Comparison of ENCODE assay signal across 1 cellular context in the genomic region with DNA sequence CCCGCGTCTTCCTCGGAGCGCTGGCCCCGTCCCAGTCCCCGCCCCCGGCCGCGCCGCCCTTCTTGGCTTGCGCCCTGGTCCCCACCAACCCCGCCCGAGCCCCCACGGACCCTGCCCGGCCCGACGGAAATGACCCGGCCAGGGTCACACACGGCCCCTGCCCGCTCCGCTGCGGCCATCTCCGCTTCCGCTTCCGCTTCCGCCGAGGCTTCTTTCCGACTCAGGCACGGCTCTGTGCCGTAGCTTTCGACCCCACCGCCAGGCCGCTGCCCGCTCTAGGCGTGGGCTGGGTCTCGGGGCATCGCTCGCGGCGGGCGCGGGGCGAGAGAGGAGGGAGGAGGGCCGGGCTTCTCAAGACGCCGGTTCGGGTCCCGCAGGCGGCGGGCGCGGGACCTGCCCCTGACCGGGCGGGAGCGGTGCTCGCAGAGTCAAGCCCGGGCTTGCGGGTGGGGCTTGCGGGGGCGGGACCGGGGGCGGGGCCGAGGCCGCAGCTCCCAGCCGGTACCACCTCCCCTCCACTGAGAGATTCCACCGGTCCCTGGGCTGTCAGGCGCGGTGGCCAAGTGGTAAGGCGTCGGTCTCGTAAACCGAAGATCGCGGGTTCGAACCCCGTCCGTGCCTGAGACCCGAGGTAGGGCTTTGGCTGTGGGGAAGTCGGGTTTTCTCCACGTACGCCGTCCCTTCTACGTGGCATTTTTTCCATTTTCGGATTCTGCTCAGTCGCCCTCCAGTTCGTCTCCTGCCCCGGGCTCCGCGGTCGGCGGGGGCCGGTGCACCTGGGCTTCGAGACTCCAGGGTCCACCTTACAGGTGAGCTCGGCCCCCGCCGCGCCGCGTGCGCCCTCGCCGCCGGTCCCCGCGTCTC.
TF ChIP-seq lines count a peak whose summit lies in the region.

No MANE protein-coding gene starts in this region.

TF ChIP-seq in HepG2, 621 proteins besides CTCF, POLR2A, EP300 and RAD21 (continued from another document and continues in another):
- TF ChIP-seq, protein P1, sequence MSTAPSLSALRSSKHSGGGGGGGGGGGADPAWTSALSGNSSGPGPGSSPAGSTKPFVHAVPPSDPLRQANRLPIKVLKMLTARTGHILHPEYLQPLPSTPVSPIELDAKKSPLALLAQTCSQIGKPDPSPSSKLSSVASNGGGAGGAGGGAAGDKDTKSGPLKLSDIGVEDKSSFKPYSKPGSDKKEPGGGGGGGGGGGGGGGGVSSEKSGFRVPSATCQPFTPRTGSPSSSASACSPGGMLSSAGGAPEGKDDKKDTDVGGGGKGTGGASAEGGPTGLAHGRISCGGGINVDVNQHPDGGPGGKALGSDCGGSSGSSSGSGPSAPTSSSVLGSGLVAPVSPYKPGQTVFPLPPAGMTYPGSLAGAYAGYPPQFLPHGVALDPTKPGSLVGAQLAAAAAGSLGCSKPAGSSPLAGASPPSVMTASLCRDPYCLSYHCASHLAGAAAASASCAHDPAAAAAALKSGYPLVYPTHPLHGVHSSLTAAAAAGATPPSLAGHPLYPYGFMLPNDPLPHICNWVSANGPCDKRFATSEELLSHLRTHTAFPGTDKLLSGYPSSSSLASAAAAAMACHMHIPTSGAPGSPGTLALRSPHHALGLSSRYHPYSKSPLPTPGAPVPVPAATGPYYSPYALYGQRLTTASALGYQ (CRISPR knock-in tag; IDR thresholded peaks at IDR 0.05): peak; percentile 63; the same call in 1 of the 2 replicates
- peak; percentile 63; the same call in 1 of the 2 replicates for TF ChIP-seq NAIF1 (CRISPR knock-in tag; IDR thresholded peaks at IDR 0.05; ENCODE audit: borderline replicate concordance)
- TF ChIP-seq CREM (IDR thresholded peaks at IDR 0.05): peak; percentile 45; the same call in 1 of the 2 replicates
- TF ChIP-seq CREM (CRISPR knock-in tag; IDR thresholded peaks at IDR 0.05): no peak
- no peak for TF ChIP-seq ATRX (CRISPR knock-in tag; IDR thresholded peaks at IDR 0.05; ENCODE audit: borderline replicate concordance)
- peak; percentile 66; the same call in 1 of the 2 replicates for TF ChIP-seq LBX2 (CRISPR knock-in tag; IDR thresholded peaks at IDR 0.05; ENCODE audit: borderline replicate concordance)
- TF ChIP-seq HMGXB4 (CRISPR knock-in tag; IDR thresholded peaks at IDR 0.05; ENCODE audit: borderline replicate concordance in 1 of 2, low read depth in 1 of 2): peak; percentile 99
- TF ChIP-seq NFAT5 (CRISPR knock-in tag; IDR thresholded peaks at IDR 0.05): no peak; the same call in 1 of the 2 replicates
- peak; percentile 79 for TF ChIP-seq ZNF639 (CRISPR knock-in tag; conservative IDR thresholded peaks at IDR 0.05)
- peak; percentile 24 for TF ChIP-seq RELA (CRISPR knock-in tag; IDR thresholded peaks at IDR 0.05)
- TF ChIP-seq SIN3B (IDR thresholded peaks at IDR 0.05; ENCODE audit: low read length): 0 out of 2 replicates have a peak, but pooled peaks have one; percentile 17
- peak; percentile 84 for TF ChIP-seq ZNF350 (CRISPR knock-in tag; IDR thresholded peaks at IDR 0.05; ENCODE audit: borderline replicate concordance, low read depth)
- peak; percentile 52; the same call in 1 of the 2 replicates for TF ChIP-seq ZNF225 (CRISPR knock-in tag; IDR thresholded peaks at IDR 0.05)
- TF ChIP-seq NCOA5 (CRISPR knock-in tag; IDR thresholded peaks at IDR 0.05): no peak
- peak; percentile 75 for TF ChIP-seq THAP11 (CRISPR knock-in tag; IDR thresholded peaks at IDR 0.05)
- no peak; the same call in 1 of the 2 replicates for TF ChIP-seq ZNF263 (CRISPR knock-in tag; IDR thresholded peaks at IDR 0.05)
- TF ChIP-seq MZF1 (CRISPR knock-in tag; IDR thresholded peaks at IDR 0.05; ENCODE audit: borderline replicate concordance): no peak
- no peak for TF ChIP-seq SMARCE1 (IDR thresholded peaks at IDR 0.05; ENCODE audit: borderline replicate concordance)
- no peak for TF ChIP-seq ZNF775 (CRISPR knock-in tag; IDR thresholded peaks at IDR 0.05; ENCODE audit: borderline replicate concordance)
- TF ChIP-seq SMAD3 (CRISPR knock-in tag; IDR thresholded peaks at IDR 0.05): 0 out of 2 replicates have a peak, but pooled peaks have one; percentile 18
- TF ChIP-seq MTF2 (CRISPR knock-in tag; IDR thresholded peaks at IDR 0.05; ENCODE audit: borderline replicate concordance): peak; percentile 90; the same call in 1 of the 2 replicates
- peak; percentile 50; the same call in 1 of the 2 replicates for TF ChIP-seq ISL2 (CRISPR knock-in tag; IDR thresholded peaks at IDR 0.05)
- peak; percentile 97 for TF ChIP-seq RBFOX2 (IDR thresholded peaks at IDR 0.05; ENCODE audit: low read depth, low read length)
- TF ChIP-seq ZZZ3 (CRISPR knock-in tag; IDR thresholded peaks at IDR 0.05; ENCODE audit: borderline replicate concordance): 0 out of 2 replicates have a peak, but pooled peaks have one; percentile 38
- TF ChIP-seq GABPA (IDR thresholded peaks at IDR 0.05; ENCODE audit: low read depth, low read length): peak; percentile 96
- peak; percentile 90 for TF ChIP-seq GABPA (CRISPR knock-in tag; IDR thresholded peaks at IDR 0.05; ENCODE audit: low read depth)
- TF ChIP-seq HDAC1 (CRISPR knock-in tag; IDR thresholded peaks at IDR 0.05): peak; percentile 81
- peak in 1 of 2 experiments; percentile 9; a peak in 1 of 4 replicates for TF ChIP-seq REST (IDR thresholded peaks at IDR 0.05; ENCODE audit: borderline replicate concordance in 1 of 2, low read depth in 1 of 2, low read length in 2 of 2)
- 0 out of 2 replicates have a peak, but pooled peaks have one; percentile 18 for TF ChIP-seq MXD4 (CRISPR knock-in tag; IDR thresholded peaks at IDR 0.05)
- peak; percentile 89 for TF ChIP-seq ASH2L (IDR thresholded peaks at IDR 0.05; ENCODE audit: insufficient read length, low read depth, low read length)
- peak; percentile 70; the same call in 1 of the 2 replicates for TF ChIP-seq ELF4 (CRISPR knock-in tag; IDR thresholded peaks at IDR 0.05; ENCODE audit: borderline replicate concordance)
- no peak for TF ChIP-seq CC2D1A (CRISPR knock-in tag; IDR thresholded peaks at IDR 0.05)
- TF ChIP-seq, protein P2, sequence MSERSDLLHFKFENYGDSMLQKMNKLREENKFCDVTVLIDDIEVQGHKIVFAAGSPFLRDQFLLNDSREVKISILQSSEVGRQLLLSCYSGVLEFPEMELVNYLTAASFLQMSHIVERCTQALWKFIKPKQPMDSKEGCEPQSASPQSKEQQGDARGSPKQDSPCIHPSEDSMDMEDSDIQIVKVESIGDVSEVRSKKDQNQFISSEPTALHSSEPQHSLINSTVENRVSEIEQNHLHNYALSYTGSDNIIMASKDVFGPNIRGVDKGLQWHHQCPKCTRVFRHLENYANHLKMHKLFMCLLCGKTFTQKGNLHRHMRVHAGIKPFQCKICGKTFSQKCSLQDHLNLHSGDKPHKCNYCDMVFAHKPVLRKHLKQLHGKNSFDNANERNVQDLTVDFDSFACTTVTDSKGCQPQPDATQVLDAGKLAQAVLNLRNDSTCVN (CRISPR knock-in tag; IDR thresholded peaks at IDR 0.05; ENCODE audit: borderline replicate concordance): peak; percentile 69
- TF ChIP-seq MTA3 (CRISPR knock-in tag; IDR thresholded peaks at IDR 0.05): no peak
- TF ChIP-seq, protein P3, sequence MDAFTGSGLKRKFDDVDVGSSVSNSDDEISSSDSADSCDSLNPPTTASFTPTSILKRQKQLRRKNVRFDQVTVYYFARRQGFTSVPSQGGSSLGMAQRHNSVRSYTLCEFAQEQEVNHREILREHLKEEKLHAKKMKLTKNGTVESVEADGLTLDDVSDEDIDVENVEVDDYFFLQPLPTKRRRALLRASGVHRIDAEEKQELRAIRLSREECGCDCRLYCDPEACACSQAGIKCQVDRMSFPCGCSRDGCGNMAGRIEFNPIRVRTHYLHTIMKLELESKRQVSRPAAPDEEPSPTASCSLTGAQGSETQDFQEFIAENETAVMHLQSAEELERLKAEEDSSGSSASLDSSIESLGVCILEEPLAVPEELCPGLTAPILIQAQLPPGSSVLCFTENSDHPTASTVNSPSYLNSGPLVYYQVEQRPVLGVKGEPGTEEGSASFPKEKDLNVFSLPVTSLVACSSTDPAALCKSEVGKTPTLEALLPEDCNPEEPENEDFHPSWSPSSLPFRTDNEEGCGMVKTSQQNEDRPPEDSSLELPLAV (CRISPR knock-in tag; conservative IDR thresholded peaks at IDR 0.05; ENCODE audit: low read depth): no peak
- TF ChIP-seq SOX5 (CRISPR knock-in tag; IDR thresholded peaks at IDR 0.05; ENCODE audit: borderline replicate concordance): peak; percentile 13; the same call in 1 of the 2 replicates
- no peak for TF ChIP-seq ZNF282 (IDR thresholded peaks at IDR 0.05; ENCODE audit: partially characterized antibody)
- no peak for TF ChIP-seq ZFP36L2 (CRISPR knock-in tag; IDR thresholded peaks at IDR 0.05)
- peak; percentile 97 for TF ChIP-seq PHF8 (CRISPR knock-in tag; IDR thresholded peaks at IDR 0.05)
- TF ChIP-seq ZSCAN29 (CRISPR knock-in tag; conservative IDR thresholded peaks at IDR 0.05): 0 out of 2 replicates have a peak, but pooled peaks have one; percentile 33
- 0 out of 2 replicates have a peak, but pooled peaks have one; percentile 45 for TF ChIP-seq NFATC3 (CRISPR knock-in tag; IDR thresholded peaks at IDR 0.05)
